In genomic region chr16:72554935-72555334, GRCh38 we compare ENCODE assay signal across 1 cellular context.
A peak's percentile ranks its signal among the peaks of the same experiment; 100 is the strongest.
TF ChIP-seq lines count a peak whose summit lies in the region.

No MANE protein-coding gene starts in this region.

TF ChIP-seq in K562, 482 proteins besides CTCF, POLR2A, EP300 and RAD21 (continued from another document):
- no peak for TF ChIP-seq RERE (CRISPR knock-in tag; IDR thresholded peaks at IDR 0.05; ENCODE audit: borderline replicate concordance)
- peak; percentile 53 to 62 for TF ChIP-seq TRIM24 (IDR thresholded peaks at IDR 0.05)
- no peak for TF ChIP-seq TAF15 (IDR thresholded peaks at IDR 0.05; ENCODE audit: low read depth, low read length)
- no peak for TF ChIP-seq KHSRP (IDR thresholded peaks at IDR 0.05)
- TF ChIP-seq SP1 (CRISPR knock-in tag; IDR thresholded peaks at IDR 0.05) = no peak
- TF ChIP-seq OTX1 (CRISPR knock-in tag; IDR thresholded peaks at IDR 0.05) = no peak
- TF ChIP-seq NRF1 (conservative IDR thresholded peaks at IDR 0.05 in 1 of 2, IDR thresholded peaks at IDR 0.05 in 1 of 2) = 0 out of 4 replicates have a peak, but pooled peaks of 1 of the 2 experiments have one; percentile 20
- TF ChIP-seq CEBPB (tag; IDR thresholded peaks at IDR 0.05) = 0 out of 2 replicates have a peak, but pooled peaks have one; percentile 26
- TF ChIP-seq ZNF316 (IDR thresholded peaks at IDR 0.05) = no peak
- TF ChIP-seq JUND (IDR thresholded peaks at IDR 0.05; ENCODE audit: borderline replicate concordance, low read depth, low read length) = peak; percentile 83
- TF ChIP-seq JUND (tag; IDR thresholded peaks at IDR 0.05; ENCODE audit: borderline replicate concordance, low read depth, low read length) = no peak; the same call in 2 of the 3 replicates
- TF ChIP-seq NFIX (CRISPR knock-in tag; IDR thresholded peaks at IDR 0.05; ENCODE audit: low read depth) = no peak
- no peak for TF ChIP-seq NCOR1 (IDR thresholded peaks at IDR 0.05)
- no peak for TF ChIP-seq CEBPG (CRISPR knock-in tag; IDR thresholded peaks at IDR 0.05)
- peak in 1 of 2 experiments; percentile 47; a peak in 1 of 4 replicates for TF ChIP-seq CEBPG (tag; conservative IDR thresholded peaks at IDR 0.05 in 1 of 2, IDR thresholded peaks at IDR 0.05 in 1 of 2)
- TF ChIP-seq ZNF140 (CRISPR knock-in tag; IDR thresholded peaks at IDR 0.05) = no peak
- TF ChIP-seq RBFOX2 (IDR thresholded peaks at IDR 0.05; ENCODE audit: low read depth, low read length) = no peak
- no peak for TF ChIP-seq PCBP2 (IDR thresholded peaks at IDR 0.05; ENCODE audit: low read depth, low read length, poor library complexity, severe bottlenecking)
- no peak for TF ChIP-seq SMARCC2 (IDR thresholded peaks at IDR 0.05; ENCODE audit: low read depth)
- TF ChIP-seq ZNF224 (CRISPR knock-in tag; IDR thresholded peaks at IDR 0.05) = no peak
- no peak for TF ChIP-seq ASH1L (IDR thresholded peaks at IDR 0.05; ENCODE audit: borderline replicate concordance, low read depth, partially characterized antibody)
- no peak for TF ChIP-seq MBD2 (IDR thresholded peaks at IDR 0.05; ENCODE audit: borderline replicate concordance, low read depth)
- TF ChIP-seq REST (CRISPR knock-in tag; IDR thresholded peaks at IDR 0.05; ENCODE audit: low read depth) = no peak
- no peak for TF ChIP-seq HEY1 (CRISPR knock-in tag; IDR thresholded peaks at IDR 0.05; ENCODE audit: borderline replicate concordance)
- peak; percentile 78 for TF ChIP-seq FOSL1 (tag; conservative IDR thresholded peaks at IDR 0.05)
- no peak for TF ChIP-seq HNRNPK (IDR thresholded peaks at IDR 0.05; ENCODE audit: low read depth, low read length, poor library complexity, severe bottlenecking)
- no peak for TF ChIP-seq KDM2B (CRISPR knock-in tag; IDR thresholded peaks at IDR 0.05)
